In genomic region chr22:47337161-47337621, GRCh38 we compare ENCODE assay signal across 11 cellular contexts.
DNase-seq lines count a peak whose midpoint lies in the region; ATAC-seq and TF ChIP-seq lines count a peak whose summit lies in the region.
"Had no signal": no experiment of that assay in that cellular context is flagged by ENCODE, and none has a peak within 500 bp of the region (broad histone marks: within the 10 kb centered on the region; RNA-seq: fewer than 3 reads in every experiment).

No MANE protein-coding gene starts in this region.

- no peak for ATAC-seq in gastrocnemius medialis
- ATAC-seq in GM23338, result no peak

- TF ChIP-seq CTCF in gastrocnemius medialis (IDR thresholded peaks at IDR 0.05 in 4 of 5, conservative IDR thresholded peaks at IDR 0.05 in 1 of 5) (no peak), GM23338 (conservative IDR thresholded peaks at IDR 0.05; ENCODE audit: low read depth in 2 of 2) (no peak), GM10266 (IDR thresholded peaks at IDR 0.05; ENCODE audit: control insufficient read depth, insufficient read depth, low read depth, missing control alignments) (no peak)

- in situ Hi-C loops in gastrocnemius medialis (cut with MboI; ENCODE audit: low sequenced_read_pairs in 4 of 4), result no loop called here

- intact Hi-C loops in gastrocnemius medialis (cut with DNase I; ENCODE audit: low total_unique reads), result no loop called here

- H3K4me1 Mint-ChIP-seq in GM23338, result no peaks in the 10 kb centered on the region

- H3K27me3 ChIP-seq in duodenal mucosa (ENCODE audit: control insufficient read depth in 1 of 2, insufficient read depth in 2 of 2, low read length in 2 of 2) (no peaks in the 10 kb centered on the region), gastrocnemius medialis (no peaks in the 10 kb centered on the region), GM23338 (ENCODE audit: insufficient read depth) (no peaks in the 10 kb centered on the region)
- H3K27me3 ChIP-seq: neutrophil had no signal

- H3K27ac Mint-ChIP-seq in GM23338, result no peak overlapping the region
- H3K27ac Mint-ChIP-seq: activated naive CD8-positive, alpha-beta T cell had no signal

- H2AFZ ChIP-seq in GM23338, result no peak overlapping the region

- peaks cover 98% of the 10 kb centered on the region for H3K9me3 Mint-ChIP-seq in GM23338

- H3K4me1 ChIP-seq in duodenal mucosa (ENCODE audit: control insufficient read depth in 1 of 2, insufficient read depth in 2 of 2, low read length in 2 of 2) (peaks cover 0 to 4% of the 10 kb centered on the region in 2 donors), gastrocnemius medialis (no peaks in the 10 kb centered on the region), GM23338 (ENCODE audit: insufficient read depth) (no peaks in the 10 kb centered on the region)

- no peaks in the 10 kb centered on the region for H3K36me3 ChIP-seq in duodenal mucosa (ENCODE audit: control insufficient read depth in 1 of 2, insufficient read depth in 2 of 2, low read length in 2 of 2)
- no peaks in the 10 kb centered on the region for H3K36me3 ChIP-seq in gastrocnemius medialis
- peaks cover 11% of the 10 kb centered on the region for H3K36me3 ChIP-seq in GM23338 (ENCODE audit: insufficient read depth)
- H3K36me3 ChIP-seq: neutrophil had no signal

- H4K20me1 ChIP-seq in GM23338 (replicated peaks; ENCODE audit: insufficient read depth), result no peaks in the 10 kb centered on the region

- no peaks in the 10 kb centered on the region for H3K9me3 ChIP-seq in duodenal mucosa (ENCODE audit: control insufficient read depth in 1 of 2, low read length in 2 of 2)
- no peaks in the 10 kb centered on the region for H3K9me3 ChIP-seq in gastrocnemius medialis
- H3K9me3 ChIP-seq: neutrophil had no signal

- no peak overlapping the region for H3K4me2 ChIP-seq in GM23338

- peak; percentile 60 for DNase-seq in GM03348 (ENCODE audit: low spot score)
- DNase-seq in NOMO-1 treated with dmso at 0.1 percent for 144 hours (lab: John Stamatoyannopoulos, UW; ENCODE audit: unreplicated experiment), result peak; percentile 89
- DNase-seq in gastrocnemius medialis, result no peak
- DNase-seq in DMS114 treated with DMSO at 0.1 percent for 48 hours (lab: John Stamatoyannopoulos, UW; ENCODE audit: unreplicated experiment), result no peak
- DNase-seq in GM23338 (ENCODE audit: low spot score), result no peak
- DNase-seq in activated effector memory CD4-positive, alpha-beta T cell treated with Interleukin-2 at 50 U/mL for 16 hours, result no peak
- DNase-seq in GM10266 (ENCODE audit: extremely low spot score), result no peak

- H3K36me3 Mint-ChIP-seq in GM23338 (ENCODE audit: low read depth), result peaks cover 54% of the 10 kb centered on the region
- H3K36me3 Mint-ChIP-seq: activated naive CD8-positive, alpha-beta T cell had no signal

- H3K27me3 Mint-ChIP-seq in GM23338 (ENCODE audit: insufficient read depth, low read depth, poor library complexity), result peaks cover 5% of the 10 kb centered on the region

- H3K4me3 Mint-ChIP-seq in GM23338, result no peak overlapping the region
- H3K4me3 Mint-ChIP-seq: activated naive CD8-positive, alpha-beta T cell had no signal

- no peaks in the 10 kb centered on the region for H3K9me2 ChIP-seq in GM23338 (ENCODE audit: insufficient read depth)

- TF ChIP-seq POLR2A in gastrocnemius medialis (IDR thresholded peaks at IDR 0.05), result no peak

- H3K4me3 ChIP-seq in duodenal mucosa (ENCODE audit: low read depth in 1 of 2, low read length in 2 of 2) (peak overlapping the region; percentile 16 to 63), gastrocnemius medialis (peak overlapping the region in 3 of 4 donors; percentile 10 to 41 (median 11)), GM23338 (no peak overlapping the region)

- H3K79me2 ChIP-seq in GM23338 (replicated peaks; ENCODE audit: insufficient read depth), result no peaks in the 10 kb centered on the region

- H3K27ac ChIP-seq in duodenal mucosa (ENCODE audit: low read depth, low read length), result no peak overlapping the region
- H3K27ac ChIP-seq in gastrocnemius medialis, result no peak overlapping the region
- no peak overlapping the region for H3K27ac ChIP-seq in GM23338 (ENCODE audit: low read depth)
- H3K27ac ChIP-seq: HL-60, neutrophil had no signal

- no peak overlapping the region for H3K9ac ChIP-seq in duodenal mucosa (ENCODE audit: low read depth in 1 of 2, low read length in 2 of 2)

- no peaks in the 10 kb centered on the region for H3F3A ChIP-seq in GM23338 (replicated peaks; ENCODE audit: low read depth)

TF ChIP-seq in GM23338, 12 proteins besides CTCF, POLR2A, EP300 and RAD21 (continues in another document):
- TF ChIP-seq NANOG (IDR thresholded peaks at IDR 0.05; ENCODE audit: borderline replicate concordance) (no peak), ETS1 (IDR thresholded peaks at IDR 0.05) (no peak), CREB1 (CRISPR knock-in tag; IDR thresholded peaks at IDR 0.05; ENCODE audit: low read depth) (no peak), ZNF331 (CRISPR knock-in tag; IDR thresholded peaks at IDR 0.05; ENCODE audit: low read depth) (no peak), REST (IDR thresholded peaks at IDR 0.05; ENCODE audit: unreplicated experiment) (no peak), POLR2AphosphoS5 (IDR thresholded peaks at IDR 0.05; ENCODE audit: low read depth) (no peak), ZNF114 (CRISPR knock-in tag; IDR thresholded peaks at IDR 0.05) (no peak), STAT1 (IDR thresholded peaks at IDR 0.05; ENCODE audit: unreplicated experiment) (no peak), EZH2 (IDR thresholded peaks at IDR 0.05; ENCODE audit: low read depth, unreplicated experiment) (no peak), EZH2phosphoT487 (IDR thresholded peaks at IDR 0.05; ENCODE audit: unreplicated experiment) (no peak)

Comparison
In these comparisons a context has a peak if more than half of its experiments do, and no peak if none do; other contexts are left out.
1. DNase-seq: peak in GM03348 (single experiment) and NOMO-1 treated with dmso at 0.1 percent for 144 hours (single experiment); none in gastrocnemius medialis (0 of 2), DMS114 treated with DMSO at 0.1 percent for 48 hours (single experiment), GM23338 (single experiment), activated effector memory CD4-positive, alpha-beta T cell treated with Interleukin-2 at 50 U/mL for 16 hours (single experiment) and GM10266 (single experiment).